Comparison of ENCODE assay signal across 1 cellular context in the genomic region with DNA sequence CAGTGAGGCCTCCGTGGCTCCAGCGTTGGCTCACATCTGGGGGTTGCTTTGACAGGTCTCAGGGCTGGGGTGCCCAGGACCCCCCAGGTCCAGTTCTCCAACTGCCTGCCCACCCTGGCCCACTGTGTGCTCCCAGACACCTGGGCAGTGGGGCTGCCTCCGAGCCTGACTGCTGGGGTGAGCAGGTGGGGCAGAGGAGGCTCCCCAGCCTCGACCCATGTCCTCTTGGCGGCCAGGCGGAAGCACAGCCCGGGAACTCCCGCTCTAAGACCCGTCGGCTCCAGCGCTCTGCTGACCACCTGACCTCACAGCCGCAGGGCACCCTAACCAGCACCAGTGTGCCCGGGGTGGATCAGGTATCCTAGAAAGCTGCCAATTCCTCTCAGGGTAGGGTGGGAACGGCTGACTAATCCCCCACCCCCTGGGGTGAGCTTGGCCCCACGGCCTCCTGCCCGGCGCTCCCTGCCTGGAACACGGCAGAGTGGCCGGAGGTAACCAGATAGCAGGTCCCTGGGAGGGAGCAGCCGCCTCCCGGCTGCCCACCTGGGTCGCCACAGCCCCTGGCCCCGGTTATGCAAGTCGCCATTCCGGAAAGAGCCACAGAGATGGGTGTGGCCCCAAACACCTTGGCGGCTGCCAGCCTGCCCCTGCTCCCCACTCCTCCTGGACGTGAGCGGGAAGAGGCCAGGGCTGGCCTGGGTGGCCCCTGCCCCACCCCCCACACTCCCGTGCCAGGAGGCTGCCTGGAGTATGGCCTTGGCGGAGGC.
TF ChIP-seq lines count a peak whose summit lies in the region.

No MANE protein-coding gene starts in this region.

TF ChIP-seq in GM23338, 12 proteins besides CTCF, POLR2A, EP300 and RAD21 (continued from another document):
- TF ChIP-seq, protein P1, sequence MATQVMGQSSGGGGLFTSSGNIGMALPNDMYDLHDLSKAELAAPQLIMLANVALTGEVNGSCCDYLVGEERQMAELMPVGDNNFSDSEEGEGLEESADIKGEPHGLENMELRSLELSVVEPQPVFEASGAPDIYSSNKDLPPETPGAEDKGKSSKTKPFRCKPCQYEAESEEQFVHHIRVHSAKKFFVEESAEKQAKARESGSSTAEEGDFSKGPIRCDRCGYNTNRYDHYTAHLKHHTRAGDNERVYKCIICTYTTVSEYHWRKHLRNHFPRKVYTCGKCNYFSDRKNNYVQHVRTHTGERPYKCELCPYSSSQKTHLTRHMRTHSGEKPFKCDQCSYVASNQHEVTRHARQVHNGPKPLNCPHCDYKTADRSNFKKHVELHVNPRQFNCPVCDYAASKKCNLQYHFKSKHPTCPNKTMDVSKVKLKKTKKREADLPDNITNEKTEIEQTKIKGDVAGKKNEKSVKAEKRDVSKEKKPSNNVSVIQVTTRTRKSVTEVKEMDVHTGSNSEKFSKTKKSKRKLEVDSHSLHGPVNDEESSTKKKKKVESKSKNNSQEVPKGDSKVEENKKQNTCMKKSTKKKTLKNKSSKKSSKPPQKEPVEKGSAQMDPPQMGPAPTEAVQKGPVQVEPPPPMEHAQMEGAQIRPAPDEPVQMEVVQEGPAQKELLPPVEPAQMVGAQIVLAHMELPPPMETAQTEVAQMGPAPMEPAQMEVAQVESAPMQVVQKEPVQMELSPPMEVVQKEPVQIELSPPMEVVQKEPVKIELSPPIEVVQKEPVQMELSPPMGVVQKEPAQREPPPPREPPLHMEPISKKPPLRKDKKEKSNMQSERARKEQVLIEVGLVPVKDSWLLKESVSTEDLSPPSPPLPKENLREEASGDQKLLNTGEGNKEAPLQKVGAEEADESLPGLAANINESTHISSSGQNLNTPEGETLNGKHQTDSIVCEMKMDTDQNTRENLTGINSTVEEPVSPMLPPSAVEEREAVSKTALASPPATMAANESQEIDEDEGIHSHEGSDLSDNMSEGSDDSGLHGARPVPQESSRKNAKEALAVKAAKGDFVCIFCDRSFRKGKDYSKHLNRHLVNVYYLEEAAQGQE (IDR thresholded peaks at IDR 0.05; ENCODE audit: unreplicated experiment) = no peak
- TF ChIP-seq JUNB (IDR thresholded peaks at IDR 0.05; ENCODE audit: unreplicated experiment) = no peak
- no peak for TF ChIP-seq NANOG (IDR thresholded peaks at IDR 0.05; ENCODE audit: borderline replicate concordance)
- no peak for TF ChIP-seq POLR2AphosphoS5 (IDR thresholded peaks at IDR 0.05; ENCODE audit: low read depth)
- TF ChIP-seq CREB1 (CRISPR knock-in tag; IDR thresholded peaks at IDR 0.05; ENCODE audit: low read depth) = no peak
- TF ChIP-seq ZNF114 (CRISPR knock-in tag; IDR thresholded peaks at IDR 0.05) = no peak
- TF ChIP-seq EZH2 (IDR thresholded peaks at IDR 0.05; ENCODE audit: low read depth, unreplicated experiment) = no peak
- TF ChIP-seq, protein P2, sequence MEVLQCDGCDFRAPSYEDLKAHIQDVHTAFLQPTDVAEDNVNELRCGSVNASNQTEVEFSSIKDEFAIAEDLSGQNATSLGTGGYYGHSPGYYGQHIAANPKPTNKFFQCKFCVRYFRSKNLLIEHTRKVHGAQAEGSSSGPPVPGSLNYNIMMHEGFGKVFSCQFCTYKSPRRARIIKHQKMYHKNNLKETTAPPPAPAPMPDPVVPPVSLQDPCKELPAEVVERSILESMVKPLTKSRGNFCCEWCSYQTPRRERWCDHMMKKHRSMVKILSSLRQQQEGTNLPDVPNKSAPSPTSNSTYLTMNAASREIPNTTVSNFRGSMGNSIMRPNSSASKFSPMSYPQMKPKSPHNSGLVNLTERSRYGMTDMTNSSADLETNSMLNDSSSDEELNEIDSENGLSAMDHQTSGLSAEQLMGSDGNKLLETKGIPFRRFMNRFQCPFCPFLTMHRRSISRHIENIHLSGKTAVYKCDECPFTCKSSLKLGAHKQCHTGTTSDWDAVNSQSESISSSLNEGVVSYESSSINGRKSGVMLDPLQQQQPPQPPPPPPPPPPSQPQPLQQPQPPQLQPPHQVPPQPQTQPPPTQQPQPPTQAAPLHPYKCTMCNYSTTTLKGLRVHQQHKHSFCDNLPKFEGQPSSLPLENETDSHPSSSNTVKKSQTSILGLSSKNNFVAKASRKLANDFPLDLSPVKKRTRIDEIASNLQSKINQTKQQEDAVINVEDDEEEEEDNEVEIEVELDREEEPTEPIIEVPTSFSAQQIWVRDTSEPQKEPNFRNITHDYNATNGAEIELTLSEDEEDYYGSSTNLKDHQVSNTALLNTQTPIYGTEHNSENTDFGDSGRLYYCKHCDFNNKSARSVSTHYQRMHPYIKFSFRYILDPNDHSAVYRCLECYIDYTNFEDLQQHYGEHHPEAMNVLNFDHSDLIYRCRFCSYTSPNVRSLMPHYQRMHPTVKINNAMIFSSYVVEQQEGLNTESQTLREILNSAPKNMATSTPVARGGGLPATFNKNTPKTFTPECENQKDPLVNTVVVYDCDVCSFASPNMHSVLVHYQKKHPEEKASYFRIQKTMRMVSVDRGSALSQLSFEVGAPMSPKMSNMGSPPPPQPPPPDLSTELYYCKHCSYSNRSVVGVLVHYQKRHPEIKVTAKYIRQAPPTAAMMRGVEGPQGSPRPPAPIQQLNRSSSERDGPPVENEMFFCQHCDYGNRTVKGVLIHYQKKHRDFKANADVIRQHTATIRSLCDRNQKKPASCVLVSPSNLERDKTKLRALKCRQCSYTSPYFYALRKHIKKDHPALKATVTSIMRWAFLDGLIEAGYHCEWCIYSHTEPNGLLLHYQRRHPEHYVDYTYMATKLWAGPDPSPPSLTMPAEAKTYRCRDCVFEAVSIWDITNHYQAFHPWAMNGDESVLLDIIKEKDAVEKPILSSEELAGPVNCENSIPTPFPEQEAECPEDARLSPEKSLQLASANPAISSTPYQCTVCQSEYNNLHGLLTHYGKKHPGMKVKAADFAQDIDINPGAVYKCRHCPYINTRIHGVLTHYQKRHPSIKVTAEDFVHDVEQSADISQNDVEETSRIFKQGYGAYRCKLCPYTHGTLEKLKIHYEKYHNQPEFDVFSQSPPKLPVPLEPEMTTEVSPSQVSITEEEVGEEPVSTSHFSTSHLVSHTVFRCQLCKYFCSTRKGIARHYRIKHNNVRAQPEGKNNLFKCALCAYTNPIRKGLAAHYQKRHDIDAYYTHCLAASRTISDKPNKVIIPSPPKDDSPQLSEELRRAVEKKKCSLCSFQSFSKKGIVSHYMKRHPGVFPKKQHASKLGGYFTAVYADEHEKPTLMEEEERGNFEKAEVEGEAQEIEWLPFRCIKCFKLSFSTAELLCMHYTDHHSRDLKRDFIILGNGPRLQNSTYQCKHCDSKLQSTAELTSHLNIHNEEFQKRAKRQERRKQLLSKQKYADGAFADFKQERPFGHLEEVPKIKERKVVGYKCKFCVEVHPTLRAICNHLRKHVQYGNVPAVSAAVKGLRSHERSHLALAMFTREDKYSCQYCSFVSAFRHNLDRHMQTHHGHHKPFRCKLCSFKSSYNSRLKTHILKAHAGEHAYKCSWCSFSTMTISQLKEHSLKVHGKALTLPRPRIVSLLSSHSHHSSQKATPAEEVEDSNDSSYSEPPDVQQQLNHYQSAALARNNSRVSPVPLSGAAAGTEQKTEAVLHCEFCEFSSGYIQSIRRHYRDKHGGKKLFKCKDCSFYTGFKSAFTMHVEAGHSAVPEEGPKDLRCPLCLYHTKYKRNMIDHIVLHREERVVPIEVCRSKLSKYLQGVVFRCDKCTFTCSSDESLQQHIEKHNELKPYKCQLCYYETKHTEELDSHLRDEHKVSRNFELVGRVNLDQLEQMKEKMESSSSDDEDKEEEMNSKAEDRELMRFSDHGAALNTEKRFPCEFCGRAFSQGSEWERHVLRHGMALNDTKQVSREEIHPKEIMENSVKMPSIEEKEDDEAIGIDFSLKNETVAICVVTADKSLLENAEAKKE (CRISPR knock-in tag; IDR thresholded peaks at IDR 0.05) = no peak
- no peak for TF ChIP-seq STAT1 (IDR thresholded peaks at IDR 0.05; ENCODE audit: unreplicated experiment)
